12 cellular contexts compared by ENCODE assay signal in genomic region chr6:110566346-110567125, GRCh38.
A peak's percentile ranks its signal among the peaks of the same experiment; 100 is the strongest.
DNase-seq lines count a peak whose midpoint lies in the region; ATAC-seq and TF ChIP-seq lines count a peak whose summit lies in the region.
"Had no signal": no experiment of that assay in that cellular context is flagged by ENCODE, and none has a peak within 500 bp of the region (broad histone marks: within the 10 kb centered on the region; RNA-seq: fewer than 3 reads in every experiment).

No MANE protein-coding gene starts in this region.

- no peak overlapping the region for H3K9ac ChIP-seq in mesenchymal stem cell (ENCODE audit: low read length)

- H3K9me3 Mint-ChIP-seq in type B pancreatic cell, result no peaks in the 10 kb centered on the region
- peaks cover 0 to 6% (median 0%) of the 10 kb centered on the region in 9 donors for H3K9me3 Mint-ChIP-seq in naive thymus-derived CD8-positive, alpha-beta T cell

- peaks cover 8% of the 10 kb centered on the region for H3K9me3 ChIP-seq in KOPT-K1 (ENCODE audit: insufficient read depth, low read length, poor library complexity, severe bottlenecking)
- H3K9me3 ChIP-seq in mesenchymal stem cell (ENCODE audit: control insufficient read depth, low read length), result peaks cover 5% of the 10 kb centered on the region
- H3K9me3 ChIP-seq: testis had no signal

- H3K4ac ChIP-seq in mesenchymal stem cell (ENCODE audit: low read depth in 1 of 2, low read length in 2 of 2), result no peak overlapping the region

- WGBS in mesenchymal stem cell, result 32% methylated on average over 7 of the region's 7 CpGs

- H2BK12ac ChIP-seq in mesenchymal stem cell (ENCODE audit: low read length in 2 of 2), result no peak overlapping the region

- peaks cover 0 to 5% of the 10 kb centered on the region in 2 experiments for H3K27me3 ChIP-seq in mesenchymal stem cell (ENCODE audit: control insufficient read depth in 1 of 2, insufficient read depth in 1 of 2, low read length in 2 of 2)
- H3K27me3 ChIP-seq: testis had no signal

- POLR2A ChIA-PET in naive thymus-derived CD8-positive, alpha-beta T cell (lab: Charles Lee), result no interaction called here

- no peak overlapping the region for H3K23ac ChIP-seq in mesenchymal stem cell (ENCODE audit: low read length in 2 of 2)

- peak overlapping the region; percentile 10 for H3K27ac ChIP-seq in KOPT-K1 (ENCODE audit: low read depth, low read length, poor library complexity, severe bottlenecking)
- H3K27ac ChIP-seq in mesenchymal stem cell (ENCODE audit: low read length, poor library complexity, severe bottlenecking), result peak overlapping the region; percentile 38
- H3K27ac ChIP-seq: testis had no signal

- H3K18ac ChIP-seq in mesenchymal stem cell (ENCODE audit: low read depth in 1 of 2, low read length in 2 of 2), result no peak overlapping the region

- no peak overlapping the region for H3K4me2 ChIP-seq in mesenchymal stem cell (ENCODE audit: low read length, poor library complexity, severe bottlenecking)

- H3K36me3 ChIP-seq in KOPT-K1 (ENCODE audit: insufficient read depth, low read length) (no peaks in the 10 kb centered on the region), mesenchymal stem cell (ENCODE audit: control insufficient read depth in 1 of 2, insufficient read depth in 2 of 2, low read depth in 1 of 2, low read length in 2 of 2) (no peaks in the 10 kb centered on the region)

- no peak overlapping the region for H2BK15ac ChIP-seq in mesenchymal stem cell (ENCODE audit: low read depth, poor library complexity, severe bottlenecking)

- no peak overlapping the region for H2BK120ac ChIP-seq in mesenchymal stem cell (ENCODE audit: low read depth, low read length)

- H2BK5ac ChIP-seq in mesenchymal stem cell (ENCODE audit: low read depth, low read length, poor library complexity, severe bottlenecking), result no peak overlapping the region

- no peak overlapping the region for H3K4me3 ChIP-seq in mesenchymal stem cell (ENCODE audit: insufficient read depth in 1 of 2, low read depth in 1 of 2, low read length in 2 of 2)
- H3K4me3 ChIP-seq: testis had no signal

- no peak overlapping the region for H2AK5ac ChIP-seq in mesenchymal stem cell (ENCODE audit: low read length, severe bottlenecking)

- peak overlapping the region; percentile 36 for H2AFZ ChIP-seq in mesenchymal stem cell (ENCODE audit: low read depth, low read length)

- no peak overlapping the region for H4K8ac ChIP-seq in mesenchymal stem cell (ENCODE audit: low read length)

- peak; percentile 36 for DNase-seq in cerebellum (ENCODE audit: low spot score)
- DNase-seq in mesenchymal stem cell, result peak; percentile 6
- DNase-seq in type B pancreatic cell (ENCODE audit: extremely low spot score, unreplicated experiment), result no peak
- no peak for DNase-seq in naive thymus-derived CD8-positive, alpha-beta T cell
- DNase-seq: activated CD4-positive, alpha-beta T cell treated with anti-CD3 and anti-CD28 coated beads, Interleukin-2, amount 50 U/mL, for 1 hour; NCI-H2029; testis had no signal

- H4K91ac ChIP-seq in mesenchymal stem cell (ENCODE audit: low read length), result no peak overlapping the region

- no peak for ATAC-seq in HG03159 (IDR thresholded peaks at IDR 0.05; ENCODE audit: unreplicated experiment)
- ATAC-seq in naive thymus-derived CD8-positive, alpha-beta T cell, result no peak
- ATAC-seq in HG03095 (IDR thresholded peaks at IDR 0.05; ENCODE audit: unreplicated experiment), result no peak

- H3K4me1 ChIP-seq in mesenchymal stem cell (ENCODE audit: control insufficient read depth, insufficient read depth, low read depth, low read length), result peaks cover 6% of the 10 kb centered on the region
- H3K4me1 ChIP-seq: testis had no signal

- no peak for TF ChIP-seq CTCF in type B pancreatic cell (conservative IDR thresholded peaks at IDR 0.05)

- H3K27me3 Mint-ChIP-seq in type B pancreatic cell, result no peaks in the 10 kb centered on the region
- H3K27me3 Mint-ChIP-seq in naive thymus-derived CD8-positive, alpha-beta T cell, result no peaks in the 10 kb centered on the region

- H3K79me1 ChIP-seq in mesenchymal stem cell (replicated peaks; ENCODE audit: low read length, poor library complexity, severe bottlenecking), result no peaks in the 10 kb centered on the region

- no peaks in the 10 kb centered on the region for H3K36me3 Mint-ChIP-seq in type B pancreatic cell
- H3K36me3 Mint-ChIP-seq in naive thymus-derived CD8-positive, alpha-beta T cell, result no peaks in the 10 kb centered on the region

- H3K4me3 Mint-ChIP-seq in type B pancreatic cell, result peak overlapping the region; percentile 16
- no peak overlapping the region for H3K4me3 Mint-ChIP-seq in naive thymus-derived CD8-positive, alpha-beta T cell
- H3K4me3 Mint-ChIP-seq: activated T-helper 1 cell treated with anti-CD3 and anti-CD28 coated beads, Interleukin-12 subunit alpha, Interleukin-12 subunit beta, Interleukin-2, Interleukin-4 antibody, amounts not matched to agents 30 ng/mL and 10 ng/mL and 1 ng/mL, durations not matched to agents 14 hours and 24 hours and 36 hours; T-helper 1 cell treated with Interleukin-12 subunit alpha and Interleukin-12 subunit beta and Interleukin-4 antibody, amounts not matched to agents 30 μg/mL and 1 μg/mL, for 36 hours had no signal

- H3K27ac Mint-ChIP-seq in type B pancreatic cell, result peak overlapping the region; percentile 38
- H3K27ac Mint-ChIP-seq in naive thymus-derived CD8-positive, alpha-beta T cell, result peak overlapping the region in 1 of 10 donors; percentile 41
- H3K27ac Mint-ChIP-seq: activated T-helper 1 cell treated with anti-CD3 and anti-CD28 coated beads, Interleukin-12 subunit alpha, Interleukin-12 subunit beta, Interleukin-2, Interleukin-4 antibody, amounts not matched to agents 30 ng/mL and 10 ng/mL and 1 ng/mL, durations not matched to agents 14 hours and 24 hours and 36 hours; T-helper 1 cell treated with Interleukin-12 subunit alpha and Interleukin-12 subunit beta and Interleukin-4 antibody, amounts not matched to agents 30 μg/mL and 1 μg/mL, for 36 hours had no signal

- H3K14ac ChIP-seq in mesenchymal stem cell (ENCODE audit: low read length in 2 of 2), result no peak overlapping the region

- peaks cover 14% of the 10 kb centered on the region for H3K4me1 Mint-ChIP-seq in type B pancreatic cell (ENCODE audit: unreplicated experiment)
- H3K4me1 Mint-ChIP-seq in naive thymus-derived CD8-positive, alpha-beta T cell, result peaks cover 8 to 9% (median 8%) of the 10 kb centered on the region in 4 donors

Comparison
In these comparisons a context has a peak if more than half of its experiments do, and no peak if none do; other contexts are left out.
1. DNase-seq: peak in cerebellum (single experiment) and mesenchymal stem cell (single experiment); none in type B pancreatic cell (single experiment) and naive thymus-derived CD8-positive, alpha-beta T cell (0 of 10).